21 cellular contexts compared by ENCODE assay signal in genomic region chr3:119585867-119586570, GRCh38. TPM values are rescaled to one million over a fixed set of nuclear protein-coding genes. Genes with fewer than 3 reads are reported as not detected.
"Had no signal": no experiment of that assay in that cellular context is flagged by ENCODE, and none has a peak within 500 bp of the region (broad histone marks: within the 10 kb centered on the region; RNA-seq: fewer than 3 reads in every experiment).

No MANE protein-coding gene starts in this region.

- ATAC-seq: activated CD4-positive, alpha-beta T cell treated with anti-CD3 and anti-CD28 coated beads for 36 hours; left colon; mucosa of descending colon; natural killer cell treated with Interleukin-12 subunit alpha and Interleukin-12 subunit beta and Interleukin-15 and Interleukin-18, amount 100 ng/mL, for 72 hours; right lobe of liver had no signal

- H3K36me3 ChIP-seq: prostate gland, right lobe of liver had no signal

- H3K4me1 ChIP-seq: prostate gland, right lobe of liver had no signal

- DNase-seq: activated CD4-positive, alpha-beta memory T cell treated with anti-CD3 and anti-CD28 coated beads, Interleukin-2, amount 10 ng/mL, durations not matched to agents 7 days and 5 days; activated CD4-positive, alpha-beta T cell treated with anti-CD3 and anti-CD28 coated beads for 36 hours; activated gamma-delta T cell; activated naive CD8-positive, alpha-beta T cell treated with anti-CD3 and anti-CD28 coated beads for 36 hours; activated T-cell treated with anti-CD3 and anti-CD28 coated beads, Interleukin-2, amount 50 U/mL, for 48 hours; anterior cingulate cortex; cerebellar nuclear complex; endodermal cell; erythroblast; glutamatergic neuron; immature natural killer cell; left colon; mammary epithelial cell; mucosa of descending colon; nucleus accumbens; right lobe of liver had no signal

- H3K27me3 ChIP-seq: right lobe of liver, upper lobe of left lung had no signal

- H3K4me3 ChIP-seq: mucosa of descending colon, prostate gland, right lobe of liver, upper lobe of left lung had no signal

- H3K9me3 ChIP-seq: mucosa of descending colon, prostate gland, right lobe of liver, upper lobe of left lung had no signal

- H3K27ac ChIP-seq: prostate gland, right lobe of liver had no signal

RNA-seq across cellular contexts. Expression of gene PLA1A, which starts 11.7 kb away (rescaled TPM):
- total RNA-seq: activated CD4-positive, alpha-beta T cell treated with anti-CD3 and anti-CD28 coated beads for 36 hours; activated naive CD8-positive, alpha-beta T cell treated with anti-CD3 and anti-CD28 coated beads for 36 hours; mammary epithelial cell; T-helper 2 cell treated with Interferon-gamma antibody and Interleukin-4, amounts not matched to agents 100 ng/mL and 5 ng/mL, for 36 hours had no signal
- polyA plus RNA-seq: immature natural killer cell, mammary epithelial cell had no signal

RNA-seq across cellular contexts. Expression of gene CD80, which starts 26.6 kb away (rescaled TPM):
- total RNA-seq: dermis microvascular lymphatic vessel endothelial cell, mammary epithelial cell, prostate gland had no signal
- polyA plus RNA-seq: immature natural killer cell, mammary epithelial cell had no signal
